ENCODE assay signal across 21 cellular contexts in genomic region chr4:7518871-7519637, GRCh38.
DNase-seq lines count a peak whose midpoint lies in the region; ATAC-seq and TF ChIP-seq lines count a peak whose summit lies in the region.
"Had no signal": no experiment of that assay in that cellular context is flagged by ENCODE, and none has a peak within 500 bp of the region (broad histone marks: within the 10 kb centered on the region; RNA-seq: fewer than 3 reads in every experiment).

No MANE protein-coding gene starts in this region.

- peak; percentile 67 for DNase-seq in BE2C
- DNase-seq in NCI-H1092 treated with DMSO at 0.1 percent for 48 hours (lab: John Stamatoyannopoulos, UW) = peak; percentile 72
- DNase-seq in NCI-H345 (lab: John Stamatoyannopoulos, UW) = peak; percentile 89
- DNase-seq in left ventricle myocardium inferior = peak; percentile 75
- no peak for DNase-seq in SW480 (ENCODE audit: low spot score)
- no peak for DNase-seq in iPS-NIHi7 (ENCODE audit: extremely low spot score)
- DNase-seq: ACHN; activated CD4-positive, alpha-beta T cell treated with anti-CD3 and anti-CD28 coated beads, Interleukin-2, amount 50 U/mL, for 1 hour; activated T-cell treated with anti-CD3 and anti-CD28 coated beads, Interleukin-2, amount 50 U/mL, for 1 hour; CD8-positive, alpha-beta memory T cell; gastrocnemius medialis; GDM1; HCEC 1CT; NCI-H446 treated with DMSO at 0.1 percent for 48 hours; retina; stomach had no signal

- TF ChIP-seq CTCF in BE2C (IDR thresholded peaks at IDR 0.05; ENCODE audit: low read depth, low read length) = no peak
- no peak for TF ChIP-seq CTCF in left ventricle myocardium inferior (IDR thresholded peaks at IDR 0.05; ENCODE audit: borderline replicate concordance)

- H3K27me3 ChIP-seq in BE2C = no peaks in the 10 kb centered on the region
- peaks cover 41% of the 10 kb centered on the region for H3K27me3 ChIP-seq in left ventricle myocardium inferior (ENCODE audit: low read depth)

- H3K9me3 ChIP-seq in BE2C = no peaks in the 10 kb centered on the region
- H3K9me3 ChIP-seq in left ventricle myocardium inferior (replicated peaks) = no peaks in the 10 kb centered on the region
- H3K9me3 ChIP-seq: gastrocnemius medialis, stomach had no signal

- intact Hi-C loops in left ventricle myocardium inferior (cut with micrococcal nuclease) = no loop called here

- H3K4me1 ChIP-seq in BE2C (peaks cover 22% of the 10 kb centered on the region), left ventricle myocardium inferior (peaks cover 49% of the 10 kb centered on the region)
- H3K4me1 ChIP-seq: gastrocnemius medialis had no signal

- no peak for ATAC-seq in GM19455 (IDR thresholded peaks at IDR 0.05; ENCODE audit: unreplicated experiment)
- no peak for ATAC-seq in HG03565 (IDR thresholded peaks at IDR 0.05; ENCODE audit: unreplicated experiment)
- ATAC-seq: activated naive CD4-positive, alpha-beta T cell treated with anti-CD3 and anti-CD28 coated beads, Interleukin-2, amount 50 U/mL, for 72 hours; gastrocnemius medialis; natural killer cell treated with Interleukin-12 subunit alpha and Interleukin-12 subunit beta and Interleukin-15 and Interleukin-18, amount 100 ng/mL, for 72 hours had no signal

- no peaks in the 10 kb centered on the region for H3K36me3 ChIP-seq in BE2C
- no peaks in the 10 kb centered on the region for H3K36me3 ChIP-seq in left ventricle myocardium inferior
- H3K36me3 ChIP-seq: gastrocnemius medialis, stomach had no signal

- no peak overlapping the region for H3K27ac ChIP-seq in left ventricle myocardium inferior (replicated peaks)
- H3K27ac ChIP-seq: epithelial cell of prostate, gastrocnemius medialis, stomach had no signal

- H3K4me3 ChIP-seq in BE2C (ENCODE audit: low read depth, low read length) (no peak overlapping the region), left ventricle myocardium inferior (no peak overlapping the region)
- H3K4me3 ChIP-seq: gastrocnemius medialis, stomach had no signal

Comparison
In these comparisons a context has a peak if more than half of its experiments do, and no peak if none do; other contexts are left out.
1. DNase-seq: peak in BE2C (single experiment), NCI-H1092 treated with DMSO at 0.1 percent for 48 hours (single experiment), NCI-H345 (single experiment) and left ventricle myocardium inferior (single experiment); none in SW480 (single experiment) and iPS-NIHi7 (single experiment).